In genomic region chr11:15367695-15368094, GRCh38 we compare ENCODE assay signal across 18 cellular contexts.
"Had no signal": no experiment of that assay in that cellular context is flagged by ENCODE, and none has a peak within 500 bp of the region (broad histone marks: within the 10 kb centered on the region; RNA-seq: fewer than 3 reads in every experiment).

No MANE protein-coding gene starts in this region.

- H3K9me3 ChIP-seq: esophagus muscularis mucosa, gastroesophageal sphincter, heart left ventricle, mucosa of descending colon, right lobe of liver, stomach, thyroid gland had no signal

- H3K4me1 ChIP-seq: esophagus muscularis mucosa, foreskin keratinocyte, gastroesophageal sphincter, heart left ventricle, parathyroid adenoma, right lobe of liver, stomach, thyroid gland had no signal

- H2AFZ ChIP-seq: parathyroid adenoma had no signal

- H3K36me3 ChIP-seq: esophagus muscularis mucosa, gastroesophageal sphincter, heart left ventricle, right lobe of liver, stomach, thyroid gland had no signal

- H3K79me2 ChIP-seq: parathyroid adenoma had no signal

- DNase-seq: effector CD8-positive, alpha-beta T cell; foreskin keratinocyte; heart left ventricle; hippocampal formation; kidney; mesenchymal stem cell; mucosa of descending colon; naive B cell; right lobe of liver; small intestine; stimulated activated CD4-positive, alpha-beta T cell treated with anti-CD3 and anti-CD28 coated beads, Interleukin-15, amount 100 ng/mL, for 24 hours; stimulated activated CD4-positive, alpha-beta T cell treated with anti-CD3 and anti-CD28 coated beads, Interleukin-4, amount 100 ng/mL, for 1 hour; stimulated activated naive CD4-positive, alpha-beta T cell treated with Interleukin-2 at 50 U/mL for 16 hours; stomach; thyroid gland had no signal

- H3K4me3 ChIP-seq: esophagus muscularis mucosa, gastroesophageal sphincter, heart left ventricle, mucosa of descending colon, right lobe of liver, stomach, thyroid gland had no signal

- H3K27me3 ChIP-seq: esophagus muscularis mucosa, foreskin keratinocyte, right lobe of liver, stomach, thyroid gland had no signal

- H3K27ac ChIP-seq: esophagus muscularis mucosa, foreskin keratinocyte, gastroesophageal sphincter, heart left ventricle, parathyroid adenoma, right lobe of liver, stomach, thyroid gland had no signal
